In the genomic region with DNA sequence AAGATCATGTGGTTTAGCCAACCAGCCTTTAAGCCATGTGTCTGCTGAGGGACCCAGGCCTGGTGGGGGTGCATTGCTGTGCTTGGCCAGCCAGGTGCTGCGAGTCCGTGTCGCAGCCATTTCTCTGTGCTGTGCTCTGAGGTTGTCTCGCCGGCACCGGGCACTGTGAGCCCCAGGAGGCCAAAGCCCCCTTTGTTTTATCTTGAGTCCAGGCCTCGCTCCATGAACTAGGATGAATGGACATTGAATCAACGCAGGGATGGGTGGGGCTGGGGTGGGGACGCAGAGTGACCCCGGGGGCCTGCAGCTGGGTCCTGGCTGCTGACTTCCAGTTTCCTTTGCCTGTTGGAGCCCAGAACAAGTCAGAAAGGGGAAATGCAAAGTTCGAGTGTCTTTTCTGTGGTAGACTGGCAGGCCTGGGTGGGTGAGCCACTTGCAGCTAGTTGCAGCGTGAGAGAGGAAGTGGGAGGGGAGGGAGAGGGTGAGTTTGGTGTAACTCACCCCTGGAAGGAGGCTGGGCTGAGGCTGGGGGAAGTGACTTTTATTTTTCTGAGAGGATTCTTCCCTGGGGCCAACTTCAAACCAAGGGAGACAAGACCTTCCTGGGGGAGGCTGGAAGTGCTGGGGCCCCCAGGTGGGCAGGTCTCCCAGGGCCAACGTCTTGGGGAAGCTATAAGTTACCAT, we compare ENCODE assay signal across 8 cellular contexts.
A peak's percentile ranks its signal among the peaks of the same experiment; 100 is the strongest.
DNase-seq lines count a peak whose midpoint lies in the region; ATAC-seq, FAIRE-seq and TF ChIP-seq lines count a peak whose summit lies in the region.

No MANE protein-coding gene starts in this region.

- H3K79me2 ChIP-seq in SU-DHL-6 (ENCODE audit: insufficient read depth, low read length): peaks cover 88% of the 10 kb centered on the region

- H3K27me3 ChIP-seq in SU-DHL-6 (ENCODE audit: low read length): no peaks in the 10 kb centered on the region

- no peak for FAIRE-seq in kidney (lab: Jason Lieb, UNC)

- H3F3A ChIP-seq in SU-DHL-6 (ENCODE audit: insufficient read depth): peaks cover 55% of the 10 kb centered on the region

- H3K27ac ChIP-seq in SU-DHL-6 (ENCODE audit: low read depth, low read length) (peak overlapping the region; percentile 100), kidney (ENCODE audit: low read depth in 2 of 2, low read length in 2 of 2) (peak overlapping the region; percentile 10 to 12)

- no peaks in the 10 kb centered on the region for H3K9me2 ChIP-seq in SU-DHL-6 (replicated peaks; ENCODE audit: insufficient read depth, low read length)

- intact Hi-C loops in kidney (cut with DNase I): no loop called here

- no peak overlapping the region for H2AFZ ChIP-seq in SU-DHL-6 (ENCODE audit: low read depth, low read length, severe bottlenecking)

- H3K4me1 ChIP-seq in kidney (ENCODE audit: control insufficient read depth in 1 of 2, insufficient read depth in 1 of 2, low read depth in 1 of 2, low read length in 2 of 2): peaks cover 20 to 35% of the 10 kb centered on the region in 2 donors

- TF ChIP-seq CTCF in SU-DHL-6 (IDR thresholded peaks at IDR 0.05; ENCODE audit: insufficient read depth, low read length, poor library complexity, severe bottlenecking) (no peak), kidney (IDR thresholded peaks at IDR 0.05; ENCODE audit: borderline replicate concordance, extremely low read depth, insufficient read depth) (no peak)

- ATAC-seq in GM19025 (IDR thresholded peaks at IDR 0.05; ENCODE audit: low read depth, unreplicated experiment) (peak; percentile 59), HG03159 (IDR thresholded peaks at IDR 0.05; ENCODE audit: unreplicated experiment) (peak; percentile 48)

- peak overlapping the region; percentile 52 for H3K9ac ChIP-seq in SU-DHL-6 (ENCODE audit: low read length)
- no peak overlapping the region for H3K9ac ChIP-seq in kidney (ENCODE audit: low read length in 2 of 2)

- H3K36me3 ChIP-seq in SU-DHL-6 (ENCODE audit: low read length) (peaks cover 11% of the 10 kb centered on the region; the same call in 1 of the 2 replicates), kidney (ENCODE audit: control insufficient read depth in 1 of 2, insufficient read depth in 2 of 2, low read length in 2 of 2) (no peaks in the 10 kb centered on the region)

- H3K4me2 ChIP-seq in SU-DHL-6 (ENCODE audit: low read depth, low read length, poor library complexity, severe bottlenecking): peak overlapping the region; percentile 99

- in situ Hi-C loops in ACHN (cut with HindIII; ENCODE audit: low pct_ligation_motif_present, low pct_unique_long_range_greater_than_20kb, low sequenced_read_pairs): no loop called here

- H3K4me3 ChIP-seq in SU-DHL-6 (ENCODE audit: insufficient read depth, low read length, poor library complexity, severe bottlenecking): no peak overlapping the region
- H3K4me3 ChIP-seq in kidney (ENCODE audit: low read length in 2 of 2): no peak overlapping the region

- no peaks in the 10 kb centered on the region for H3K9me3 ChIP-seq in SU-DHL-6 (ENCODE audit: insufficient read depth, low read length)
- H3K9me3 ChIP-seq in kidney (ENCODE audit: control insufficient read depth in 1 of 2, low read length in 2 of 2): no peaks in the 10 kb centered on the region

- H4K20me1 ChIP-seq in SU-DHL-6 (ENCODE audit: low read depth, low read length): no peaks in the 10 kb centered on the region

- DNase-seq in astrocyte of the hippocampus (ENCODE audit: low read depth, low spot score): peak; percentile 75
- peak; percentile 88 for DNase-seq in kidney
- DNase-seq in stimulated activated CD8-positive, alpha-beta memory T cell treated with anti-CD3 and anti-CD28 coated beads, Interleukin-4, amount 100 ng/mL, for 4 hours (ENCODE audit: low read depth in 2 of 2, low spot score in 1 of 2): peak; percentile 49 to 70
- no peak for DNase-seq in LoVo (ENCODE audit: low spot score)
- DNase-seq in ACHN: no peak

Comparison
In these comparisons a context has a peak if more than half of its experiments do, and no peak if none do; other contexts are left out.
1. DNase-seq: peak in astrocyte of the hippocampus (single experiment), kidney (single experiment) and stimulated activated CD8-positive, alpha-beta memory T cell treated with anti-CD3 and anti-CD28 coated beads, Interleukin-4, amount 100 ng/mL, for 4 hours (2 of 2); none in LoVo (single experiment) and ACHN (single experiment).